19 cellular contexts compared by ENCODE assay signal in genomic region chr4:70522626-70523025, GRCh38. TPM values are rescaled to one million over a fixed set of nuclear protein-coding genes. Genes with fewer than 3 reads are reported as not detected.
"Had no signal": no experiment of that assay in that cellular context is flagged by ENCODE, and none has a peak within 500 bp of the region (broad histone marks: within the 10 kb centered on the region; RNA-seq: fewer than 3 reads in every experiment).

No MANE protein-coding gene starts in this region.

- H3K4me3 ChIP-seq: coronary artery, hepatocyte, mucosa of descending colon, neural progenitor cell, ovary had no signal

- H3K79me2 ChIP-seq: hepatocyte had no signal

- ATAC-seq: mucosa of descending colon; naive thymus-derived CD8-positive, alpha-beta T cell; right cardiac atrium had no signal

- H3K36me3 ChIP-seq: neural progenitor cell, ovary had no signal

- H3K4me1 ChIP-seq: neural progenitor cell had no signal

- H3K27me3 ChIP-seq: hepatocyte, neural progenitor cell, ovary had no signal

- H2AFZ ChIP-seq: hepatocyte, neural progenitor cell had no signal

- H3K9me3 ChIP-seq: mucosa of descending colon, ovary had no signal

- FAIRE-seq: endothelial cell of umbilical vein, small intestine had no signal

- H3K27ac ChIP-seq: coronary artery, hepatocyte, neural progenitor cell, ovary had no signal

- H3K4me2 ChIP-seq: hepatocyte, neural progenitor cell had no signal

- H3K9ac ChIP-seq: neural progenitor cell had no signal

- DNase-seq: effector CD4-positive, alpha-beta T cell; endodermal cell; foreskin melanocyte; head of caudate nucleus; mucosa of descending colon; naive thymus-derived CD8-positive, alpha-beta T cell; nucleus accumbens; ovary; right cardiac atrium; small intestine; stimulated activated CD4-positive, alpha-beta T cell treated with anti-CD3 and anti-CD28 coated beads, Interleukin-2, amount 100 ng/mL, for 48 hours; stimulated activated naive CD4-positive, alpha-beta T cell treated with Interleukin-2 at 50 U/mL for 16 hours; trophoblast cell had no signal

RNA-seq across cellular contexts. Expression of gene AMTN, which starts 4.3 kb away (rescaled TPM):
- polyA plus RNA-seq: hepatocyte; liver; naive thymus-derived CD8-positive, alpha-beta T cell; ovary; right cardiac atrium; small intestine; urinary bladder had no signal

RNA-seq across cellular contexts. Expression of gene MUC7, which starts 50.6 kb away (rescaled TPM):
- polyA plus RNA-seq: endothelial cell of umbilical vein; hepatocyte; liver; naive thymus-derived CD8-positive, alpha-beta T cell; ovary; right cardiac atrium; small intestine; urinary bladder had no signal
